In genomic region chr7:51315393-51316261, GRCh38 we compare ENCODE assay signal across 8 cellular contexts. TPM values are rescaled to one million over a fixed set of nuclear protein-coding genes. Genes with fewer than 3 reads are reported as not detected.
DNase-seq lines count a peak whose midpoint lies in the region; ATAC-seq and TF ChIP-seq lines count a peak whose summit lies in the region.

No MANE protein-coding gene starts in this region.

- TF ChIP-seq POLR2A in body of pancreas (IDR thresholded peaks at IDR 0.05): peak; percentile 28 to 80 (median 69)

- H3K36me3 Mint-ChIP-seq in activated naive CD8-positive, alpha-beta T cell: no peaks in the 10 kb centered on the region
- H3K36me3 Mint-ChIP-seq in activated naive CD8-positive, alpha-beta T cell treated with anti-CD3 and anti-CD28 coated beads, Interleukin-2, amount 50 U/mL, for 24 hours (ENCODE audit: low read depth): no peaks in the 10 kb centered on the region

- peak overlapping the region; percentile 70 for H3K4me3 Mint-ChIP-seq in activated naive CD8-positive, alpha-beta T cell
- H3K4me3 Mint-ChIP-seq in activated naive CD8-positive, alpha-beta T cell treated with anti-CD3 and anti-CD28 coated beads, Interleukin-2, amount 50 U/mL, for 24 hours: no peak overlapping the region

- peaks cover 20% of the 10 kb centered on the region for H3K79me2 ChIP-seq in smooth muscle cell (ENCODE audit: low read depth)

- H3K27ac ChIP-seq in body of pancreas: peak overlapping the region; percentile 76 to 96 (median 93)
- H3K27ac ChIP-seq in smooth muscle cell (ENCODE audit: low read depth): peak overlapping the region; percentile 2

- ATAC-seq in activated naive CD8-positive, alpha-beta T cell treated with anti-CD3 and anti-CD28 coated beads, Interleukin-2, amount 50 U/mL, for 24 hours: no peak
- ATAC-seq in body of pancreas: peak; percentile 60

- peaks cover 27% of the 10 kb centered on the region for H3K27me3 Mint-ChIP-seq in activated naive CD8-positive, alpha-beta T cell
- H3K27me3 Mint-ChIP-seq in activated naive CD8-positive, alpha-beta T cell treated with anti-CD3 and anti-CD28 coated beads, Interleukin-2, amount 50 U/mL, for 24 hours: peaks cover 38% of the 10 kb centered on the region

- no peaks in the 10 kb centered on the region for H4K20me1 ChIP-seq in smooth muscle cell (ENCODE audit: low read depth)

- DNase-seq in activated naive CD8-positive, alpha-beta T cell treated with anti-CD3 and anti-CD28 coated beads, Interleukin-2, amount 50 U/mL, for 24 hours: no peak
- DNase-seq in body of pancreas: peak; percentile 66 to 78 (median 70)
- DNase-seq in kidney epithelial cell (ENCODE audit: low read depth): peak; percentile 56
- DNase-seq in smooth muscle cell (lab: John Stamatoyannopoulos, UW; ENCODE audit: unreplicated experiment): no peak
- DNase-seq in stimulated activated CD4-positive, alpha-beta T cell treated with anti-CD3 and anti-CD28 coated beads, Interleukin-12 subunit alpha, Interleukin-12 subunit beta, amount 100 ng/mL, for 4 hours: no peak
- DNase-seq in NCI-H1048 (lab: John Stamatoyannopoulos, UW): no peak
- no peak for DNase-seq in KG1 (lab: John Stamatoyannopoulos, UW)

- H3K9me3 ChIP-seq in body of pancreas (no peaks in the 10 kb centered on the region), smooth muscle cell (replicated peaks; ENCODE audit: low read depth) (no peaks in the 10 kb centered on the region)

- H2AFZ ChIP-seq in smooth muscle cell (ENCODE audit: low read depth): peak overlapping the region; percentile 76

- H3F3A ChIP-seq in smooth muscle cell (ENCODE audit: low read depth): peaks cover 17% of the 10 kb centered on the region

- WGBS in body of pancreas, 2 donors: 3% methylated on average over 33 to 57 of the region's 58 CpGs
- WGBS in smooth muscle cell (ENCODE audit: low lambda C conversion rate): 2% methylated on average over 58 of the region's 58 CpGs

- no peak overlapping the region for H3K27ac Mint-ChIP-seq in activated naive CD8-positive, alpha-beta T cell
- no peak overlapping the region for H3K27ac Mint-ChIP-seq in activated naive CD8-positive, alpha-beta T cell treated with anti-CD3 and anti-CD28 coated beads, Interleukin-2, amount 50 U/mL, for 24 hours

- H3K27me3 ChIP-seq in body of pancreas: no peaks in the 10 kb centered on the region
- H3K27me3 ChIP-seq in kidney epithelial cell (ENCODE audit: control insufficient read depth, insufficient read depth, low read length): peaks cover 2% of the 10 kb centered on the region
- no peaks in the 10 kb centered on the region for H3K27me3 ChIP-seq in smooth muscle cell (ENCODE audit: low read depth)

- peaks cover 46% of the 10 kb centered on the region for H3K4me1 ChIP-seq in body of pancreas
- H3K4me1 ChIP-seq in smooth muscle cell (ENCODE audit: low read depth): peaks cover 16% of the 10 kb centered on the region

- peaks cover 14% of the 10 kb centered on the region for H3K4me1 Mint-ChIP-seq in activated naive CD8-positive, alpha-beta T cell (ENCODE audit: low read depth)
- peaks cover 6% of the 10 kb centered on the region for H3K4me1 Mint-ChIP-seq in activated naive CD8-positive, alpha-beta T cell treated with anti-CD3 and anti-CD28 coated beads, Interleukin-2, amount 50 U/mL, for 24 hours

- no peaks in the 10 kb centered on the region for H3K9me3 Mint-ChIP-seq in activated naive CD8-positive, alpha-beta T cell (ENCODE audit: low read depth)
- H3K9me3 Mint-ChIP-seq in activated naive CD8-positive, alpha-beta T cell treated with anti-CD3 and anti-CD28 coated beads, Interleukin-2, amount 50 U/mL, for 24 hours: no peaks in the 10 kb centered on the region

- peak overlapping the region; percentile 98 for H3K4me2 ChIP-seq in smooth muscle cell

- H3K9ac ChIP-seq in smooth muscle cell (ENCODE audit: low read depth): peak overlapping the region; percentile 80

- intact Hi-C loops in body of pancreas (cut with DNase I): loop anchor here (10.0 kb wide), 1 partner anchor 49 kb away; no protein-coding TSS in a partner anchor

- no peak for TF ChIP-seq CTCF in body of pancreas (IDR thresholded peaks at IDR 0.05)
- no peak for TF ChIP-seq CTCF in kidney epithelial cell (IDR thresholded peaks at IDR 0.05; ENCODE audit: insufficient read depth, low read length, poor library complexity, severe bottlenecking)
- no peak for TF ChIP-seq CTCF in smooth muscle cell (IDR thresholded peaks at IDR 0.05; ENCODE audit: borderline replicate concordance, insufficient read depth, poor library complexity, severe bottlenecking)

- H3K36me3 ChIP-seq in body of pancreas (replicated peaks in 1 of 2; ENCODE audit: insufficient read depth in 1 of 2, low read depth in 2 of 2) (no peaks in the 10 kb centered on the region), kidney epithelial cell (ENCODE audit: control insufficient read depth, insufficient read depth, low read length) (no peaks in the 10 kb centered on the region), smooth muscle cell (ENCODE audit: low read depth) (no peaks in the 10 kb centered on the region)

- H3K4me3 ChIP-seq in body of pancreas (peak overlapping the region; percentile 67 to 68), kidney epithelial cell (ENCODE audit: low read depth, low read length) (peak overlapping the region; percentile 52), smooth muscle cell (peak overlapping the region; percentile 60)

RNA-seq across cellular contexts. Expression of gene COBL, which starts 1.0 kb away (rescaled TPM):
- 10 to 100 TPM; 22.3 to 25.4 TPM for total RNA-seq in body of pancreas
- total RNA-seq in kidney epithelial cell: 6.4 and 7.1 TPM in 2 replicates
- 2.5 and 2.8 TPM in 2 replicates for total RNA-seq in smooth muscle cell
- 0.47 and 0.97 TPM in 2 replicates for polyA plus RNA-seq in smooth muscle cell

Comparison
In these comparisons a context has a peak if more than half of its experiments do, and no peak if none do; other contexts are left out.
1. DNase-seq: peak in body of pancreas (4 of 4) and kidney epithelial cell (single experiment); none in activated naive CD8-positive, alpha-beta T cell treated with anti-CD3 and anti-CD28 coated beads, Interleukin-2, amount 50 U/mL, for 24 hours (single experiment), smooth muscle cell (single experiment), stimulated activated CD4-positive, alpha-beta T cell treated with anti-CD3 and anti-CD28 coated beads, Interleukin-12 subunit alpha, Interleukin-12 subunit beta, amount 100 ng/mL, for 4 hours (single experiment), NCI-H1048 (single experiment) and KG1 (single experiment).
2. Peak in every context shown above with its lines, with median percentiles within 50 percentile points of each other: H3K4me3 ChIP-seq.